ENCODE assay signal across 1 cellular context in the genomic region with DNA sequence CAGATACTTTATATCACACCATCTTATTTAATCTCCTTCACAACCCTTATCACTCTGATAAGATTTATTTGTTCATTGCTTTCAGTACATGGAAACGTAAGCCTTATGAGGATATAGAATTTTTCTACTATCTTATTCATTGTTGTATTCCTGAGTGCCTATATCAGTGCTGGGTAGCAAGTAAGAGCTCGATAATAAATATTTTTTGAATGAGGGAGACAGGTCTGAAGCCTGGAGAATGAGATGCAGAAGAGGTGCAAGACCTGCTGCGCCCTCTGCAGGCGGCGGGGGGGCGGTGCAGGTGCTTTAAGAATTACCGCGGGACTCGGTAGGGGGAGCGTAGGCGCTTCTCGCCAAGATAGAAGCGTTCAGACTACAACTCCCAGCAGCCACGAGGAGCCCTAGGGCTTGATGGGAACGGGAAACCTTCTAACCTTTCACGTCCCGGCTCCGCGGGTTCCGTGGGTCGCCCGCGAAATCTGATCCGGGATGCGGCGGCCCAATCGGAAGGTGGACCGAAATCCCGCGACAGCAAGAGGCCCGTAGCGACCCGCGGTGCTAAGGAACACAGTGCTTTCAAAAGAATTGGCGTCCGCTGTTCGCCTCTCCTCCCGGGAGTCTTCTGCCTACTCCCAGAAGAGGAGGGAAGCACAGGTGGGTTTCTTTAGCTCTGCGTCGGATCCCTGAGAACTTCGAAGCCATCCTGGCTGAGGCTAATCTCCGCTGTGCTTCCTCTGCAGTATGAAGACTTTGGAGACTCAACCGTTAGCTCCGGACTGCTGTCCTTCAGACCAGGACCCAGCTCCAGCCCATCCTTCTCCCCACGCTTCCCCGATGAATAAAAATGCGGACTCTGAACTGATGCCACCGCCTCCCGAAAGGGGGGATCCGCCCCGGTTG.
A peak's percentile ranks its signal among the peaks of the same experiment; 100 is the strongest.
TF ChIP-seq lines count a peak whose summit lies in the region.

A gene (plus strand): TSS at position 570 of the 900 bp plus-strand sequence. CDS start 172 bp downstream, at position 742.

TF ChIP-seq in HCT116, 20 proteins besides CTCF, POLR2A, EP300 and RAD21 (continued from another document):
- TF ChIP-seq FOSL1 (IDR thresholded peaks at IDR 0.05; ENCODE audit: low read depth), result no peak
- TF ChIP-seq ELF1 (IDR thresholded peaks at IDR 0.05; ENCODE audit: borderline replicate concordance, low read depth), result 0 out of 2 replicates have a peak, but pooled peaks have one; percentile 47
- TF ChIP-seq, protein P1, sequence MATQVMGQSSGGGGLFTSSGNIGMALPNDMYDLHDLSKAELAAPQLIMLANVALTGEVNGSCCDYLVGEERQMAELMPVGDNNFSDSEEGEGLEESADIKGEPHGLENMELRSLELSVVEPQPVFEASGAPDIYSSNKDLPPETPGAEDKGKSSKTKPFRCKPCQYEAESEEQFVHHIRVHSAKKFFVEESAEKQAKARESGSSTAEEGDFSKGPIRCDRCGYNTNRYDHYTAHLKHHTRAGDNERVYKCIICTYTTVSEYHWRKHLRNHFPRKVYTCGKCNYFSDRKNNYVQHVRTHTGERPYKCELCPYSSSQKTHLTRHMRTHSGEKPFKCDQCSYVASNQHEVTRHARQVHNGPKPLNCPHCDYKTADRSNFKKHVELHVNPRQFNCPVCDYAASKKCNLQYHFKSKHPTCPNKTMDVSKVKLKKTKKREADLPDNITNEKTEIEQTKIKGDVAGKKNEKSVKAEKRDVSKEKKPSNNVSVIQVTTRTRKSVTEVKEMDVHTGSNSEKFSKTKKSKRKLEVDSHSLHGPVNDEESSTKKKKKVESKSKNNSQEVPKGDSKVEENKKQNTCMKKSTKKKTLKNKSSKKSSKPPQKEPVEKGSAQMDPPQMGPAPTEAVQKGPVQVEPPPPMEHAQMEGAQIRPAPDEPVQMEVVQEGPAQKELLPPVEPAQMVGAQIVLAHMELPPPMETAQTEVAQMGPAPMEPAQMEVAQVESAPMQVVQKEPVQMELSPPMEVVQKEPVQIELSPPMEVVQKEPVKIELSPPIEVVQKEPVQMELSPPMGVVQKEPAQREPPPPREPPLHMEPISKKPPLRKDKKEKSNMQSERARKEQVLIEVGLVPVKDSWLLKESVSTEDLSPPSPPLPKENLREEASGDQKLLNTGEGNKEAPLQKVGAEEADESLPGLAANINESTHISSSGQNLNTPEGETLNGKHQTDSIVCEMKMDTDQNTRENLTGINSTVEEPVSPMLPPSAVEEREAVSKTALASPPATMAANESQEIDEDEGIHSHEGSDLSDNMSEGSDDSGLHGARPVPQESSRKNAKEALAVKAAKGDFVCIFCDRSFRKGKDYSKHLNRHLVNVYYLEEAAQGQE (IDR thresholded peaks at IDR 0.05; ENCODE audit: low read depth), result no peak
- TF ChIP-seq TCF7L2 (IDR thresholded peaks at IDR 0.05; ENCODE audit: borderline replicate concordance, extremely low read depth, insufficient read depth, insufficient read length), result no peak
- TF ChIP-seq EZH2phosphoT487 (IDR thresholded peaks at IDR 0.05; ENCODE audit: borderline replicate concordance), result no peak
- peak; percentile 90 for TF ChIP-seq POLR2AphosphoS5 (IDR thresholded peaks at IDR 0.05; ENCODE audit: low read depth, low read length)
